33 cellular contexts compared by ENCODE assay signal in genomic region chr3:124643453-124643852, GRCh38.
"Had no signal": no experiment of that assay in that cellular context is flagged by ENCODE, and none has a peak within 500 bp of the region (broad histone marks: within the 10 kb centered on the region; RNA-seq: fewer than 3 reads in every experiment).

No MANE protein-coding gene starts in this region.

- H3K4me1 ChIP-seq: adrenal gland, body of pancreas, esophagus muscularis mucosa, gastroesophageal sphincter had no signal

- H3K36me3 ChIP-seq: adrenal gland, gastroesophageal sphincter had no signal

- H3K27ac ChIP-seq: adrenal gland, body of pancreas, esophagus muscularis mucosa, gastroesophageal sphincter, heart right ventricle had no signal

- H3K4me3 Mint-ChIP-seq: activated CD4-positive, alpha-beta memory T cell treated with anti-CD3 and anti-CD28 coated beads for 36 hours; activated CD4-positive, alpha-beta T cell treated with anti-CD3 and anti-CD28 coated beads for 36 hours; activated CD4-positive, alpha-beta T cell treated with anti-CD3 and anti-CD28 coated beads, Interleukin-2, amount 10 ng/mL, durations not matched to agents 24 days and 14 days; activated CD8-positive, alpha-beta memory T cell treated with anti-CD3 and anti-CD28 coated beads, Interleukin-2, amount 10 ng/mL, durations not matched to agents 7 days and 5 days; activated CD8-positive, alpha-beta T cell treated with anti-CD3 and anti-CD28 coated beads, Interleukin-2, amount 10 ng/mL, durations not matched to agents 7 days and 5 days; activated naive CD4-positive, alpha-beta T cell treated with anti-CD3 and anti-CD28 coated beads for 36 hours; activated naive CD4-positive, alpha-beta T cell treated with anti-CD3 and anti-CD28 coated beads, Interleukin-2, amount 50 U/mL, for 24 hours; activated naive CD8-positive, alpha-beta T cell treated with anti-CD3 and anti-CD28 coated beads for 36 hours; activated naive CD8-positive, alpha-beta T cell treated with anti-CD3 and anti-CD28 coated beads, Interleukin-2, amount 50 U/mL, for 24 hours; activated T-helper 1 cell treated with anti-CD3 and anti-CD28 coated beads, Interleukin-12 subunit alpha, Interleukin-12 subunit beta, Interleukin-2, Interleukin-4 antibody, amounts not matched to agents 30 ng/mL and 10 ng/mL and 1 ng/mL, durations not matched to agents 14 hours and 24 hours and 36 hours; effector memory CD8-positive, alpha-beta T cell had no signal

- H3K9me3 ChIP-seq: adrenal gland, body of pancreas, esophagus muscularis mucosa, gastroesophageal sphincter, heart right ventricle had no signal

- H3K27ac Mint-ChIP-seq: activated CD4-positive, alpha-beta memory T cell treated with anti-CD3 and anti-CD28 coated beads for 36 hours; activated CD4-positive, alpha-beta T cell treated with anti-CD3 and anti-CD28 coated beads for 36 hours; activated CD4-positive, alpha-beta T cell treated with anti-CD3 and anti-CD28 coated beads, Interleukin-2, amount 10 ng/mL, durations not matched to agents 24 days and 14 days; activated CD8-positive, alpha-beta memory T cell treated with anti-CD3 and anti-CD28 coated beads, Interleukin-2, amount 10 ng/mL, durations not matched to agents 7 days and 5 days; activated CD8-positive, alpha-beta T cell treated with anti-CD3 and anti-CD28 coated beads, Interleukin-2, amount 10 ng/mL, durations not matched to agents 7 days and 5 days; activated naive CD4-positive, alpha-beta T cell treated with anti-CD3 and anti-CD28 coated beads for 36 hours; activated naive CD4-positive, alpha-beta T cell treated with anti-CD3 and anti-CD28 coated beads, Interleukin-2, amount 50 U/mL, for 24 hours; activated naive CD8-positive, alpha-beta T cell treated with anti-CD3 and anti-CD28 coated beads for 36 hours; activated naive CD8-positive, alpha-beta T cell treated with anti-CD3 and anti-CD28 coated beads, Interleukin-2, amount 50 U/mL, for 24 hours; activated T-helper 1 cell treated with anti-CD3 and anti-CD28 coated beads, Interleukin-12 subunit alpha, Interleukin-12 subunit beta, Interleukin-2, Interleukin-4 antibody, amounts not matched to agents 30 ng/mL and 10 ng/mL and 1 ng/mL, durations not matched to agents 14 hours and 24 hours and 36 hours; activated T-helper 2 cell treated with anti-CD3 and anti-CD28 coated beads, Interferon-gamma antibody, Interleukin-2, Interleukin-4, amounts not matched to agents 10 μg/mL and 5 μg/mL and 100 μg/mL, durations not matched to agents 14 hours and 24 hours and 36 hours; effector memory CD8-positive, alpha-beta T cell had no signal

- H3K9me3 Mint-ChIP-seq: activated CD4-positive, alpha-beta memory T cell treated with anti-CD3 and anti-CD28 coated beads for 36 hours; activated CD4-positive, alpha-beta T cell treated with anti-CD3 and anti-CD28 coated beads, Interleukin-2, amount 10 ng/mL, durations not matched to agents 24 days and 14 days; activated naive CD4-positive, alpha-beta T cell treated with anti-CD3 and anti-CD28 coated beads for 36 hours; activated naive CD4-positive, alpha-beta T cell treated with anti-CD3 and anti-CD28 coated beads, Interleukin-2, amount 50 U/mL, for 24 hours; activated naive CD8-positive, alpha-beta T cell treated with anti-CD3 and anti-CD28 coated beads, Interleukin-2, amount 50 U/mL, for 24 hours; activated T-helper 2 cell treated with anti-CD3 and anti-CD28 coated beads, Interferon-gamma antibody, Interleukin-2, Interleukin-4, amounts not matched to agents 10 μg/mL and 5 μg/mL and 100 μg/mL, durations not matched to agents 14 hours and 24 hours and 36 hours; effector memory CD8-positive, alpha-beta T cell had no signal

- FAIRE-seq: colon had no signal

- ATAC-seq: activated CD4-positive, alpha-beta T cell treated with anti-CD3 and anti-CD28 coated beads for 36 hours; activated CD8-positive, alpha-beta memory T cell treated with anti-CD3 and anti-CD28 coated beads, Interleukin-2, amount 10 ng/mL, durations not matched to agents 7 days and 5 days; activated CD8-positive, alpha-beta T cell treated with anti-CD3 and anti-CD28 coated beads, Interleukin-2, amount 10 ng/mL, durations not matched to agents 7 days and 5 days; activated naive CD8-positive, alpha-beta T cell treated with anti-CD3 and anti-CD28 coated beads, Interleukin-2, amount 50 U/mL, for 24 hours; body of pancreas; effector memory CD8-positive, alpha-beta T cell; gastroesophageal sphincter; heart right ventricle had no signal

- H3K36me3 Mint-ChIP-seq: activated CD8-positive, alpha-beta memory T cell treated with anti-CD3 and anti-CD28 coated beads, Interleukin-2, amount 10 ng/mL, durations not matched to agents 7 days and 5 days had no signal

- DNase-seq: activated CD4-positive, alpha-beta memory T cell treated with anti-CD3 and anti-CD28 coated beads for 36 hours; activated CD4-positive, alpha-beta T cell treated with anti-CD3 and anti-CD28 coated beads for 36 hours; activated CD4-positive, alpha-beta T cell treated with anti-CD3 and anti-CD28 coated beads, Interleukin-2, amount 10 ng/mL, durations not matched to agents 24 days and 14 days; activated CD4-positive, CD25-positive, alpha-beta regulatory T cell; activated CD4-positive, CD25-positive, alpha-beta regulatory T cell treated with anti-CD3 and anti-CD28 coated beads, Interleukin-2, amount 50 U/mL, for 72 hours; activated CD8-positive, alpha-beta memory T cell treated with anti-CD3 and anti-CD28 coated beads, Interleukin-2, amount 10 ng/mL, durations not matched to agents 7 days and 5 days; activated CD8-positive, alpha-beta memory T cell treated with anti-CD3 and anti-CD28 coated beads, Interleukin-2, amount 50 U/mL, for 4 hours; activated CD8-positive, alpha-beta T cell treated with anti-CD3 and anti-CD28 coated beads, Interleukin-2, amount 10 ng/mL, durations not matched to agents 7 days and 5 days; activated effector memory CD4-positive, alpha-beta T cell treated with anti-CD3 and anti-CD28 coated beads, Interleukin-2, amount 50 U/mL, for 16 hours; activated naive CD4-positive, alpha-beta T cell treated with anti-CD3 and anti-CD28 coated beads for 36 hours; activated naive CD8-positive, alpha-beta T cell treated with anti-CD3 and anti-CD28 coated beads for 36 hours; activated naive CD8-positive, alpha-beta T cell treated with anti-CD3 and anti-CD28 coated beads, Interleukin-2, amount 50 U/mL, for 24 hours; activated T-cell treated with anti-CD3 and anti-CD28 coated beads, Interleukin-2, amount 50 U/mL, for 1 hour; activated T-cell treated with anti-CD3 and anti-CD28 coated beads, Interleukin-2, amount 50 U/mL, for 48 hours; adrenal gland; amygdala; aorta; body of pancreas; caudate nucleus; cortex of kidney; dermis blood vessel endothelial cell; effector CD4-positive, alpha-beta T cell; effector memory CD8-positive, alpha-beta T cell; erythroblast; foreskin melanocyte; heart right ventricle; T-helper 2 cell had no signal

- H3K27me3 ChIP-seq: adrenal gland, body of pancreas, esophagus muscularis mucosa, gastroesophageal sphincter, heart right ventricle had no signal

- H3K4me3 ChIP-seq: adrenal gland, body of pancreas, esophagus muscularis mucosa, gastroesophageal sphincter, heart right ventricle had no signal
